Comparison of ENCODE assay signal across 1 cellular context in genomic region chr12:114774181-114774580, GRCh38.
TF ChIP-seq lines count a peak whose summit lies in the region.

No MANE protein-coding gene starts in this region.

TF ChIP-seq in H1, 55 proteins besides CTCF, POLR2A, EP300 and RAD21 (continued from another document):
- TF ChIP-seq FOSL1 (IDR thresholded peaks at IDR 0.05; ENCODE audit: insufficient read depth, low read depth, low read length) (no peak), CHD1 (IDR thresholded peaks at IDR 0.05; ENCODE audit: low read depth, low read length) (no peak), EZH2 (IDR thresholded peaks at IDR 0.05; ENCODE audit: low read depth, low read length, severe bottlenecking) (no peak), ZNF274 (IDR thresholded peaks at IDR 0.05; ENCODE audit: borderline replicate concordance, extremely low read depth, low read length) (no peak), SP2 (IDR thresholded peaks at IDR 0.05; ENCODE audit: low read length) (no peak)
